17 cellular contexts compared by ENCODE assay signal in the genomic region with DNA sequence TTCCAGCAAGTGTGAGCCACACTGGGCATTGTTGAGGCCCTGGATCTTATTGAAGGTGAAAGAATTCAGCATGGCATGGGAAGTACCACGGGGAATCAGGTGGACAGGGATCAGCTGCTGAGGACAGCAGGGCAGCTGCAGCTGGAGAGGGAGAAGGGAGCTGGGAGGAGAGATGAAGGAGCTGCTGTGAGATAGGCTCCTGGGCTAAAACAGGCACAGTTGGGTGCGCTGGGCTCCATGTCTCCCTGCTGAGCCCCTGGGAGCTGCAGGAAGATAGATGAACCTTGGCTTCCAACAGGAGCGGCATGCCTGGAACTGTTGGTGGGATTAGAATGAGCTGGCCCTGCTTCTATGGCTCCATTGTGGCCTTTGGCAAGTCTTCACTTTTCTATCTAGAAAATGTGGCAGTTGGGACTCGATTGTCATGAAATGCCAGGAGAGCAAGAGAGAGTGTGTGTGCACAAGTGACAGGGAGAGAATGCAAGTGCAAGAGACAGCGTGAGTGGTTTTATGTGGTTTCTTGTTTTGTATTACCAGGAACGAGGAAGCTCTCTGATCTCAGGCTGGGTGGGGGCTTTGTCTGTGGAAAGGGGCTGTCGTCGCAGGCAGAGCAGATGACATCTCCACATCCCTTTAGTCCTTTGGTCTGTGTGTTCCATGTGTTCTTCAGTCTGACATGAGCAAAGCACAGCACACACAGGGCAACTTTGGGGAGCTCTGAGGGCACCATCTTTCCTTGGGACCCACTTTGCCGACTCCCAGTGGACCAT. TPM values are rescaled to one million over a fixed set of nuclear protein-coding genes. Genes with fewer than 3 reads are reported as not detected.
DNase-seq lines count a peak whose midpoint lies in the region; ATAC-seq lines count a peak whose summit lies in the region.
"Had no signal": no experiment of that assay in that cellular context is flagged by ENCODE, and none has a peak within 500 bp of the region (broad histone marks: within the 10 kb centered on the region; RNA-seq: fewer than 3 reads in every experiment).

No MANE protein-coding gene starts in this region.

- peaks cover 13% of the 10 kb centered on the region for H3K36me3 Mint-ChIP-seq in activated CD4-positive, alpha-beta T cell treated with anti-CD3 and anti-CD28 coated beads, Interleukin-2, amount 10 ng/mL, durations not matched to agents 7 days and 5 days (ENCODE audit: low read depth)
- peaks cover 2% of the 10 kb centered on the region for H3K36me3 Mint-ChIP-seq in activated naive CD4-positive, alpha-beta T cell treated with anti-CD3 and anti-CD28 coated beads, Interleukin-2, amount 50 U/mL, for 24 hours
- peaks cover 3 to 26% (median 15%) of the 10 kb centered on the region in 5 donors for H3K36me3 Mint-ChIP-seq in naive thymus-derived CD4-positive, alpha-beta T cell

- no peaks in the 10 kb centered on the region for H3K27me3 Mint-ChIP-seq in activated CD4-positive, alpha-beta T cell treated with anti-CD3 and anti-CD28 coated beads, Interleukin-2, amount 10 ng/mL, durations not matched to agents 7 days and 5 days
- H3K27me3 Mint-ChIP-seq in activated naive CD4-positive, alpha-beta T cell treated with anti-CD3 and anti-CD28 coated beads, Interleukin-2, amount 50 U/mL, for 24 hours = no peaks in the 10 kb centered on the region
- no peaks in the 10 kb centered on the region for H3K27me3 Mint-ChIP-seq in naive thymus-derived CD4-positive, alpha-beta T cell

- peak overlapping the region; percentile 27 for H3K4me3 ChIP-seq in naive thymus-derived CD4-positive, alpha-beta T cell (ENCODE audit: low read length)
- H3K4me3 ChIP-seq: A549, ascending aorta, upper lobe of left lung had no signal

- H3K36me3 ChIP-seq in naive thymus-derived CD4-positive, alpha-beta T cell (ENCODE audit: control insufficient read depth in 2 of 3, insufficient read depth in 3 of 3, low read length in 3 of 3) = no peaks in the 10 kb centered on the region
- H3K36me3 ChIP-seq: upper lobe of left lung had no signal

- no peaks in the 10 kb centered on the region for H3K9me3 Mint-ChIP-seq in activated CD4-positive, alpha-beta T cell treated with anti-CD3 and anti-CD28 coated beads, Interleukin-2, amount 10 ng/mL, durations not matched to agents 7 days and 5 days
- no peaks in the 10 kb centered on the region for H3K9me3 Mint-ChIP-seq in activated naive CD4-positive, alpha-beta T cell treated with anti-CD3 and anti-CD28 coated beads, Interleukin-2, amount 50 U/mL, for 24 hours
- H3K9me3 Mint-ChIP-seq in naive thymus-derived CD4-positive, alpha-beta T cell = peaks cover 0 to 2% (median 0%) of the 10 kb centered on the region in 11 donors

- intact Hi-C loops in naive thymus-derived CD4-positive, alpha-beta T cell (cut with micrococcal nuclease) = loop anchor here (1.0 to 2.0 kb wide), 4 partner anchors 15 to 71 kb away; a partner anchor contains a TSS

- no peaks in the 10 kb centered on the region for H3K27me3 ChIP-seq in naive thymus-derived CD4-positive, alpha-beta T cell (ENCODE audit: control insufficient read depth in 2 of 2, insufficient read depth in 2 of 2, low read length in 2 of 2)
- H3K27me3 ChIP-seq: ascending aorta, upper lobe of left lung had no signal

- H3K9me3 ChIP-seq in naive thymus-derived CD4-positive, alpha-beta T cell (ENCODE audit: control insufficient read depth in 2 of 3, low read length in 3 of 3) = no peaks in the 10 kb centered on the region
- H3K9me3 ChIP-seq: A549, ascending aorta, upper lobe of left lung had no signal

- H3K4me1 ChIP-seq in naive thymus-derived CD4-positive, alpha-beta T cell (ENCODE audit: control insufficient read depth in 2 of 2, insufficient read depth in 2 of 2, low read length in 2 of 2) = peaks cover 0 to 61% of the 10 kb centered on the region in 2 donors
- H3K4me1 ChIP-seq: A549, ascending aorta had no signal

- ATAC-seq in naive thymus-derived CD4-positive, alpha-beta T cell = peak; percentile 84
- no peak for ATAC-seq in GM21576 (IDR thresholded peaks at IDR 0.05; ENCODE audit: unreplicated experiment)
- ATAC-seq: A549, sciatic nerve had no signal

- CTCF ChIA-PET in activated CD4-positive, alpha-beta T cell treated with anti-CD3 and anti-CD28 coated beads, Interleukin-2, amount 10 ng/mL, durations not matched to agents 7 days and 5 days (lab: Charles Lee) = interaction anchor here (0.6 to 0.9 kb wide), 4 partner anchors 11 to 443 kb away, joined by 3 to 5 read pairs (median 3); no protein-coding TSS in a partner anchor
- CTCF ChIA-PET in naive thymus-derived CD4-positive, alpha-beta T cell (lab: Charles Lee) = interaction anchor here (0.7 to 2.4 kb wide), 4 partner anchors 13 to 59 kb away, joined by 4 to 22 read pairs (median 6); a partner anchor contains a TSS

- peaks cover 47% of the 10 kb centered on the region for H3K4me1 Mint-ChIP-seq in activated CD4-positive, alpha-beta T cell treated with anti-CD3 and anti-CD28 coated beads, Interleukin-2, amount 10 ng/mL, durations not matched to agents 7 days and 5 days
- peaks cover 77% of the 10 kb centered on the region for H3K4me1 Mint-ChIP-seq in activated naive CD4-positive, alpha-beta T cell treated with anti-CD3 and anti-CD28 coated beads, Interleukin-2, amount 50 U/mL, for 24 hours
- peaks cover 28 to 92% (median 77%) of the 10 kb centered on the region in 7 donors for H3K4me1 Mint-ChIP-seq in naive thymus-derived CD4-positive, alpha-beta T cell

- POLR2A ChIA-PET in activated CD4-positive, alpha-beta T cell treated with anti-CD3 and anti-CD28 coated beads, Interleukin-2, amount 10 ng/mL, durations not matched to agents 7 days and 5 days (lab: Charles Lee) = no interaction called here
- POLR2A ChIA-PET in naive thymus-derived CD4-positive, alpha-beta T cell (lab: Charles Lee) = interaction anchor here (0.8 to 2.8 kb wide), 13 partner anchors 8 to 109 kb away, joined by 3 to 27 read pairs (median 6); a partner anchor contains a TSS

- in situ Hi-C loops in KBM-7 (cut with MboI; ENCODE audit: low pct_unique_long_range_greater_than_20kb, low sequenced_read_pairs) = no loop called here

- H3K27ac Mint-ChIP-seq in activated CD4-positive, alpha-beta T cell treated with anti-CD3 and anti-CD28 coated beads, Interleukin-2, amount 10 ng/mL, durations not matched to agents 7 days and 5 days = peak overlapping the region; percentile 93
- H3K27ac Mint-ChIP-seq in activated naive CD4-positive, alpha-beta T cell treated with anti-CD3 and anti-CD28 coated beads, Interleukin-2, amount 50 U/mL, for 24 hours = peak overlapping the region; percentile 94
- peak overlapping the region; percentile 87 to 99 (median 94) for H3K27ac Mint-ChIP-seq in naive thymus-derived CD4-positive, alpha-beta T cell

- DNase-seq in activated CD4-positive, alpha-beta T cell treated with anti-CD3 and anti-CD28 coated beads, Interleukin-2, amount 10 ng/mL, durations not matched to agents 7 days and 5 days = peak; percentile 64
- no peak for DNase-seq in activated CD4-positive, alpha-beta T cell treated with anti-CD3 and anti-CD28 coated beads for 48 hours
- DNase-seq in KBM-7 (peak; percentile 3), CD1c-positive myeloid dendritic cell (ENCODE audit: extremely low spot score) (no peak), cerebellum (ENCODE audit: low spot score) (no peak)
- DNase-seq in naive thymus-derived CD4-positive, alpha-beta T cell = peak in 7 of 9 donors; percentile 65 to 86 (median 78)
- DNase-seq: NCI-H2029; NCI-H510A; occipital lobe; stimulated activated CD4-positive, alpha-beta T cell treated with anti-CD3 and anti-CD28 coated beads, Interleukin-4, amount 100 ng/mL, for 1 hour; stimulated activated CD8-positive, alpha-beta memory T cell treated with anti-CD3 and anti-CD28 coated beads, Interleukin-4, amount 100 ng/mL, for 48 hours; upper lobe of left lung had no signal

- peak overlapping the region; percentile 66 for H3K4me3 Mint-ChIP-seq in activated CD4-positive, alpha-beta T cell treated with anti-CD3 and anti-CD28 coated beads, Interleukin-2, amount 10 ng/mL, durations not matched to agents 7 days and 5 days
- H3K4me3 Mint-ChIP-seq in activated naive CD4-positive, alpha-beta T cell treated with anti-CD3 and anti-CD28 coated beads, Interleukin-2, amount 50 U/mL, for 24 hours = peak overlapping the region; percentile 91
- peak overlapping the region; percentile 69 to 85 (median 80) for H3K4me3 Mint-ChIP-seq in naive thymus-derived CD4-positive, alpha-beta T cell

- H3K27ac ChIP-seq in naive thymus-derived CD4-positive, alpha-beta T cell (ENCODE audit: low read depth, low read length) = peak overlapping the region; percentile 68
- H3K27ac ChIP-seq: A549, ascending aorta, upper lobe of left lung had no signal

RNA-seq across cellular contexts. Expression of a gene that starts 20.4 kb away (rescaled TPM):
- 1 to 10 TPM; 7.3 to 8.4 TPM for total RNA-seq in activated CD4-positive, alpha-beta T cell treated with anti-CD3 and anti-CD28 coated beads, Interleukin-2, amount 10 ng/mL, durations not matched to agents 7 days and 5 days
- total RNA-seq in naive thymus-derived CD4-positive, alpha-beta T cell = 10 to 100 TPM in 4 of 5 experiments, 1 to 10 TPM in 1; 7.3 to 43.4 (median 22.5) TPM
- 10 to 100 TPM in 1 of 2 donors, 1 to 10 TPM in 1; 6.0 to 16.7 TPM for polyA plus RNA-seq in naive thymus-derived CD4-positive, alpha-beta T cell
- 12.8 TPM for total RNA-seq in cerebellum

RNA-seq across cellular contexts. Expression of a gene that starts 42.5 kb away (rescaled TPM):
- total RNA-seq in activated CD4-positive, alpha-beta T cell treated with anti-CD3 and anti-CD28 coated beads, Interleukin-2, amount 10 ng/mL, durations not matched to agents 7 days and 5 days = 1 to 10 TPM; 1.4 to 2.2 TPM
- 1 to 10 TPM; 1.0 to 3.6 (median 1.4) TPM for total RNA-seq in naive thymus-derived CD4-positive, alpha-beta T cell
- polyA plus RNA-seq in naive thymus-derived CD4-positive, alpha-beta T cell = 1 to 10 TPM; 1.3 to 1.9 TPM
- total RNA-seq in cerebellum = 2.2 TPM
- total RNA-seq: ascending aorta had no signal

Comparison
In these comparisons a context has a peak if more than half of its experiments do, and no peak if none do; other contexts are left out.
1. DNase-seq: peak in activated CD4-positive, alpha-beta T cell treated with anti-CD3 and anti-CD28 coated beads, Interleukin-2, amount 10 ng/mL, durations not matched to agents 7 days and 5 days (single experiment), KBM-7 (single experiment) and naive thymus-derived CD4-positive, alpha-beta T cell (7 of 9); none in activated CD4-positive, alpha-beta T cell treated with anti-CD3 and anti-CD28 coated beads for 48 hours (single experiment), CD1c-positive myeloid dendritic cell (single experiment) and cerebellum (single experiment).
2. Peak in every context shown above with its lines, with median percentiles within 50 percentile points of each other: H3K27ac Mint-ChIP-seq and H3K4me3 Mint-ChIP-seq.